ENCODE assay signal across 10 cellular contexts in the genomic region with DNA sequence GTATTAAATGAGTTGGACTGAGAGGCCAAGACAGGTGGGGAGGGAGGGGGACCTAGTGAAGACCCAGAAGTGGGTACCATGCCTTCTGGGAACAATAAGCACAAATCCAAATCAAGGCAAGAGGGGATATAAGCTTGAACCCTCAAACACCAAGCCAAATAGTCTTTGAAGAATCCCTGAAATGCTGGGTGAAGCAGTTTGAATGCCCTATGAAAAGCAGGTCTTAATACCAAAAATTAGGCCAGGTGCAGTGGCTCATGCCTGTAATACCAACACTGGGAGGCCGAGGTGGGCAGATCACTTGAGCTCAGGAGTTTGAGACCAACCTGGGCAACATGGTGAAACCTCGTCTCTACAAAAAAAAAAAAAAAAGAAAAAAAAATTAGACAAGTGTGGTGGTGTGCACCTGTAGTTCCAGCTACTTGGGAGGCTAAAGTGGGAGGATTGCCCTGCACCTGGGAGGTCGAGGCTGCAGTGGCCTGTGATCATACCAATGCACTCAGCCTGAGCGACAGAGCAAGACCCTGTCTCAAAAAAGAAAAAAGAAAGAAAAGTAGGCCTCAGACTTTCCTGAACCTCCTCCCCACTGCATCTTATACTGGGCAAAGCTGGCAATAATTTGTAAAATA. TPM values are rescaled to one million over a fixed set of nuclear protein-coding genes. Genes with fewer than 3 reads are reported as not detected.
DNase-seq lines count a peak whose midpoint lies in the region; ATAC-seq and TF ChIP-seq lines count a peak whose summit lies in the region.
"Had no signal": no experiment of that assay in that cellular context is flagged by ENCODE, and none has a peak within 500 bp of the region (broad histone marks: within the 10 kb centered on the region; RNA-seq: fewer than 3 reads in every experiment).

No MANE protein-coding gene starts in this region.

- POLR2A ChIA-PET in naive thymus-derived CD4-positive, alpha-beta T cell (lab: Charles Lee) = interaction anchor here (0.5 to 29.1 kb wide), 9 partner anchors 10 to 368 kb away, joined by 3 to 1973 read pairs (median 4); partner anchors contain the start of gene MXD1

- no peak for TF ChIP-seq CTCF in heart right ventricle (IDR thresholded peaks at IDR 0.05)
- TF ChIP-seq CTCF in adrenal gland (IDR thresholded peaks at IDR 0.05) = no peak
- TF ChIP-seq CTCF in upper lobe of right lung (IDR thresholded peaks at IDR 0.05) = no peak

- H3K27ac ChIP-seq in heart right ventricle (peak overlapping the region in 6 of 10 donors; percentile 8 to 100 (median 100)), adrenal gland (peak overlapping the region in 3 of 5 donors; percentile 2 to 100 (median 99)), upper lobe of right lung (peak overlapping the region; percentile 100)
- H3K27ac ChIP-seq in naive thymus-derived CD4-positive, alpha-beta T cell (ENCODE audit: low read depth, low read length) = peak overlapping the region; percentile 100
- H3K27ac ChIP-seq: C4-2B had no signal

- no peak for TF ChIP-seq POLR2A in adrenal gland (IDR thresholded peaks at IDR 0.05)

- H3K9me3 ChIP-seq in heart right ventricle (no peaks in the 10 kb centered on the region), adrenal gland (replicated peaks in 1 of 3) (no peaks in the 10 kb centered on the region), upper lobe of right lung (no peaks in the 10 kb centered on the region)
- H3K9me3 ChIP-seq in naive thymus-derived CD4-positive, alpha-beta T cell (ENCODE audit: control insufficient read depth in 2 of 3, low read length in 3 of 3) = no peaks in the 10 kb centered on the region

- peak overlapping the region; percentile 97 to 100 (median 100) for H3K27ac Mint-ChIP-seq in naive thymus-derived CD4-positive, alpha-beta T cell

- no peaks in the 10 kb centered on the region for H3K27me3 ChIP-seq in heart right ventricle
- H3K27me3 ChIP-seq in adrenal gland = no peaks in the 10 kb centered on the region
- no peaks in the 10 kb centered on the region for H3K27me3 ChIP-seq in naive thymus-derived CD4-positive, alpha-beta T cell (ENCODE audit: control insufficient read depth in 2 of 2, insufficient read depth in 2 of 2, low read length in 2 of 2)
- H3K27me3 ChIP-seq in upper lobe of right lung = no peaks in the 10 kb centered on the region

- H3K4me3 ChIP-seq in heart right ventricle (no peak overlapping the region), adrenal gland (no peak overlapping the region), upper lobe of right lung (no peak overlapping the region)
- H3K4me3 ChIP-seq in naive thymus-derived CD4-positive, alpha-beta T cell (ENCODE audit: low read length) = no peak overlapping the region

- peaks cover 0 to 56% (median 32%) of the 10 kb centered on the region in 9 donors for H3K4me1 ChIP-seq in heart right ventricle
- peaks cover 19 to 28% of the 10 kb centered on the region in 2 donors for H3K4me1 ChIP-seq in adrenal gland (replicated peaks in 1 of 2)
- peaks cover 46 to 50% of the 10 kb centered on the region in 2 donors for H3K4me1 ChIP-seq in naive thymus-derived CD4-positive, alpha-beta T cell (ENCODE audit: control insufficient read depth in 2 of 2, insufficient read depth in 2 of 2, low read length in 2 of 2)
- H3K4me1 ChIP-seq in upper lobe of right lung = peaks cover 31% of the 10 kb centered on the region

- 95 to 96% methylated on average over 4 of the region's 4 CpGs for WGBS in heart right ventricle, 2 donors
- 85 to 95% (median 93%) methylated on average over 4 of the region's 4 CpGs for WGBS in adrenal gland, 4 donors

- ATAC-seq in heart right ventricle (no peak), upper lobe of right lung (no peak), GM19324 (IDR thresholded peaks at IDR 0.05; ENCODE audit: low FRiP score, unreplicated experiment) (no peak)
- ATAC-seq in naive thymus-derived CD4-positive, alpha-beta T cell = no peak
- ATAC-seq: Panc1 had no signal

- CTCF ChIA-PET in naive thymus-derived CD4-positive, alpha-beta T cell (lab: Charles Lee) = interaction anchor here (0.6 to 3.8 kb wide), 6 partner anchors 13 to 102 kb away, joined by 3 to 30 read pairs (median 6); no protein-coding TSS in a partner anchor

- DNase-seq in heart right ventricle = no peak
- no peak for DNase-seq in cardiac septum (ENCODE audit: low spot score)
- DNase-seq in adrenal gland = no peak
- no peak for DNase-seq in naive thymus-derived CD4-positive, alpha-beta T cell
- no peak for DNase-seq in upper lobe of right lung
- DNase-seq in occipital lobe (lab: John Stamatoyannopoulos, UW) = no peak
- no peak for DNase-seq in superior temporal gyrus (ENCODE audit: extremely low spot score)

- peaks cover 0 to 19% (median 0%) of the 10 kb centered on the region in 9 donors for H3K36me3 ChIP-seq in heart right ventricle
- no peaks in the 10 kb centered on the region for H3K36me3 ChIP-seq in adrenal gland (replicated peaks in 1 of 2)
- H3K36me3 ChIP-seq in naive thymus-derived CD4-positive, alpha-beta T cell (ENCODE audit: control insufficient read depth in 2 of 3, insufficient read depth in 3 of 3, low read length in 3 of 3) = peaks cover 0 to 13% (median 4%) of the 10 kb centered on the region in 3 experiments
- peaks cover 14% of the 10 kb centered on the region for H3K36me3 ChIP-seq in upper lobe of right lung

- peaks cover 0 to 4% (median 0%) of the 10 kb centered on the region in 5 donors for H3K27me3 Mint-ChIP-seq in naive thymus-derived CD4-positive, alpha-beta T cell

- peaks cover 5 to 52% (median 25%) of the 10 kb centered on the region in 5 donors for H3K36me3 Mint-ChIP-seq in naive thymus-derived CD4-positive, alpha-beta T cell

- H3K9me3 Mint-ChIP-seq in naive thymus-derived CD4-positive, alpha-beta T cell = peaks cover 0 to 10% (median 0%) of the 10 kb centered on the region in 11 donors

- intact Hi-C loops in heart right ventricle (cut with DNase I) = no loop called here
- intact Hi-C loops in cardiac septum (cut with DNase I) = no loop called here
- intact Hi-C loops in adrenal gland (cut with DNase I) = no loop called here
- intact Hi-C loops in naive thymus-derived CD4-positive, alpha-beta T cell (cut with micrococcal nuclease) = loop anchor here (1.0 kb wide), 2 partner anchors 12 to 45 kb away; no protein-coding TSS in a partner anchor
- intact Hi-C loops in upper lobe of right lung (cut with DNase I) = no loop called here

- H3K4me3 Mint-ChIP-seq in naive thymus-derived CD4-positive, alpha-beta T cell = peak overlapping the region; percentile 91 to 98 (median 96)

- H3K4me1 Mint-ChIP-seq in naive thymus-derived CD4-positive, alpha-beta T cell = peaks cover 46 to 67% (median 56%) of the 10 kb centered on the region in 7 donors

RNA-seq across cellular contexts. Expression of gene PCBP1, which starts 3.5 kb away (rescaled TPM):
- total RNA-seq in heart right ventricle (100 to 1,000 TPM; 197 to 275 (median 219) TPM), cardiac septum (223 TPM), adrenal gland (100 to 1,000 TPM; 142 to 511 (median 317) TPM), upper lobe of right lung (337 TPM), occipital lobe (22.0 TPM)
- polyA plus RNA-seq in heart right ventricle (100 to 1,000 TPM; 237 to 288 TPM), adrenal gland (100 to 1,000 TPM; 269 to 405 (median 350) TPM)
- 100 to 1,000 TPM; 257 to 487 (median 368) TPM for total RNA-seq in naive thymus-derived CD4-positive, alpha-beta T cell
- 100 to 1,000 TPM; 178 to 198 TPM for polyA plus RNA-seq in naive thymus-derived CD4-positive, alpha-beta T cell

Comparison
In these comparisons a context has a peak if more than half of its experiments do, and no peak if none do; other contexts are left out.
1. intact Hi-C loops: an anchor here in naive thymus-derived CD4-positive, alpha-beta T cell (1.0 kb wide); none called in heart right ventricle, cardiac septum, adrenal gland and upper lobe of right lung.